15 cellular contexts compared by ENCODE assay signal in the genomic region with DNA sequence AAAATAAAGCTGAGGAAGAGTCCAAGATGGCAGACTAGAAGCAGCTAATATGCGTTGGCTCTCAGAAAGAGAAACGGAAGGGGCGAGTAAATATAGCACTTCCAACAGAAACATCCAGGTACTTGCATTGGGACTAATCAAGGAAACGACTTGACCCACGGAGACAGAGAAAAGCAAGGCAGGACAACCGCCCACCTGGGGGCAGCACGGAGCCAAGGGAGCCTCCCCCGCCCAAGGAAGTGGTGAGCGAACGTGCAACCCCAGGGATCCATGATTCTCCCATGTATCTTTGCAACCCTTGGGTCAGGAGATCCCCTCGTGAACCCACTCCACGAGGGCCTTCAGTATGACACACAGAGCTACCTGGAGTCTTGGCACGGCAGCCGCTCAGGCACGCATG. TPM values are rescaled to one million over a fixed set of nuclear protein-coding genes. Genes with fewer than 3 reads are reported as not detected.
DNase-seq lines count a peak whose midpoint lies in the region; ATAC-seq, FAIRE-seq and TF ChIP-seq lines count a peak whose summit lies in the region.
"Had no signal": no experiment of that assay in that cellular context is flagged by ENCODE, and none has a peak within 500 bp of the region (broad histone marks: within the 10 kb centered on the region; RNA-seq: fewer than 3 reads in every experiment).

No MANE protein-coding gene starts in this region.

- peak; percentile 79 for ATAC-seq in GM12878
- ATAC-seq in HG03354 (IDR thresholded peaks at IDR 0.05; ENCODE audit: poor library complexity, severe bottlenecking, unreplicated experiment): no peak

- H3K9me2 ChIP-seq in Karpas-422 (replicated peaks; ENCODE audit: insufficient read depth, low read length): no peaks in the 10 kb centered on the region

- H3K27ac Mint-ChIP-seq in type B pancreatic cell: no peak overlapping the region

- H3K36me3 Mint-ChIP-seq in type B pancreatic cell: no peaks in the 10 kb centered on the region

- TF ChIP-seq CTCF in GM12878 (IDR thresholded peaks at IDR 0.05 in 2 of 3, conservative IDR thresholded peaks at IDR 0.05 in 1 of 3; ENCODE audit: control insufficient read depth in 2 of 3, extremely low read depth in 1 of 3, insufficient read depth in 1 of 3, low read depth in 3 of 3, low read length in 3 of 3): peak; percentile 26 to 66 (median 35); a peak in 5 of 6 replicates
- peak; percentile 48 for TF ChIP-seq CTCF in type B pancreatic cell (conservative IDR thresholded peaks at IDR 0.05)

- no peak for FAIRE-seq in GM12878 (lab: Jason Lieb, UNC)
- FAIRE-seq: colon had no signal

- SMC1A ChIA-PET in GM12878 (lab: Charles Lee; ENCODE audit: uncharacterized antibody, unreplicated experiment): interaction anchor here (1.0 to 1.3 kb wide), 2 partner anchors 217 to 307 kb away, joined by 3 to 5 read pairs; no protein-coding TSS in a partner anchor

- 28% methylated on average over 15 of the region's 15 CpGs for WGBS in GM12878 (ENCODE audit: insufficient coverage, insufficient replicate concordance, low lambda C conversion rate, missing lambda C conversion rate)

- H3K9ac ChIP-seq in Karpas-422 (ENCODE audit: low read length): no peak overlapping the region
- H3K9ac ChIP-seq in GM12878 (ENCODE audit: control insufficient read depth, insufficient read depth, low read length): no peak overlapping the region

- H2AFZ ChIP-seq in Karpas-422 (ENCODE audit: low read length) (no peak overlapping the region), GM12878 (ENCODE audit: control insufficient read depth, low read depth, low read length) (no peak overlapping the region)
- H2AFZ ChIP-seq: PC-9 had no signal

- POLR2A ChIA-PET in GM12878 (lab: Charles Lee): no interaction called here

- peaks cover 8% of the 10 kb centered on the region for H3K27me3 Mint-ChIP-seq in type B pancreatic cell

- no peak for TF ChIP-seq EP300 in GM12878 (IDR thresholded peaks at IDR 0.05; ENCODE audit: borderline replicate concordance in 1 of 2, control insufficient read depth in 1 of 2, low read depth in 2 of 2, low read length in 2 of 2)

- H3K27ac ChIP-seq in Karpas-422 (ENCODE audit: low read length): no peak overlapping the region
- no peak overlapping the region for H3K27ac ChIP-seq in GM12878 (ENCODE audit: control insufficient read depth, insufficient read depth)
- H3K27ac ChIP-seq: PC-9 had no signal

- CTCF ChIA-PET in GM12878 (lab: Yijun Ruan, JAX): interaction anchor here (1.1 to 2.4 kb wide), 3 partner anchors 217 to 307 kb away, joined by 3 to 12 read pairs (median 3); no protein-coding TSS in a partner anchor

- H4K20me1 ChIP-seq in Karpas-422 (ENCODE audit: insufficient read depth, low read depth, low read length) (no peaks in the 10 kb centered on the region), GM12878 (ENCODE audit: control insufficient read depth, insufficient read depth) (no peaks in the 10 kb centered on the region)

- H3K4me3 Mint-ChIP-seq in type B pancreatic cell: no peak overlapping the region

- TF ChIP-seq RAD21 in GM12878 (IDR thresholded peaks at IDR 0.05; ENCODE audit: insufficient read depth, low read depth, low read length): peak; percentile 58

- no peaks in the 10 kb centered on the region for H3K27me3 ChIP-seq in Karpas-422 (ENCODE audit: low read length)
- H3K27me3 ChIP-seq in GM12878 (replicated peaks in 1 of 2; ENCODE audit: control insufficient read depth in 2 of 2, insufficient read depth in 2 of 2, low read length in 1 of 2): no peaks in the 10 kb centered on the region; a peak in 1 of 4 replicates

- no peaks in the 10 kb centered on the region for H3K4me1 Mint-ChIP-seq in type B pancreatic cell (ENCODE audit: unreplicated experiment)

- H3K9me3 ChIP-seq in Karpas-422 (ENCODE audit: low read length) (no peaks in the 10 kb centered on the region), GM12878 (replicated peaks; ENCODE audit: control insufficient read depth, insufficient read depth, low read length) (no peaks in the 10 kb centered on the region)

- DNase-seq in NCI-H526 (lab: John Stamatoyannopoulos, UW): peak; percentile 14 to 53
- no peak for DNase-seq in NCI-H526 treated with DMSO at 0.1 percent for 48 hours (lab: John Stamatoyannopoulos, UW)
- peak; percentile 60 for DNase-seq in Karpas-422
- no peak for DNase-seq in GM12878 (ENCODE audit: low read depth, low spot score)
- DNase-seq in type B pancreatic cell (ENCODE audit: extremely low spot score, unreplicated experiment): no peak
- DNase-seq in activated CD8-positive, alpha-beta memory T cell treated with anti-CD3 and anti-CD28 coated beads, Interleukin-2, amount 50 U/mL, for 4 hours: no peak
- no peak for DNase-seq in SKM-1 treated with dmso at 0.1 percent for 144 hours (lab: John Stamatoyannopoulos, UW; ENCODE audit: unreplicated experiment)
- DNase-seq: activated CD4-positive, CD25-positive, alpha-beta regulatory T cell; stimulated activated CD8-positive, alpha-beta memory T cell treated with anti-CD3 and anti-CD28 coated beads, Interleukin-4, amount 100 ng/mL, for 48 hours had no signal

- H3K9me3 Mint-ChIP-seq in type B pancreatic cell: no peaks in the 10 kb centered on the region

- H3K4me1 ChIP-seq in Karpas-422 (ENCODE audit: low read length): no peaks in the 10 kb centered on the region
- no peaks in the 10 kb centered on the region for H3K4me1 ChIP-seq in GM12878 (ENCODE audit: control insufficient read depth, insufficient read depth, low read length)

- no peaks in the 10 kb centered on the region for H3K36me3 ChIP-seq in Karpas-422 (ENCODE audit: insufficient read depth, low read length)
- H3K36me3 ChIP-seq in GM12878 (ENCODE audit: control insufficient read depth in 2 of 2, insufficient read depth in 2 of 2, low read length in 1 of 2): no peaks in the 10 kb centered on the region

- BruUV-seq in GM12878 (replicated peaks; lab: Mats Ljungman, UMichigan): no TSS peak

- intact Hi-C loops in GM12878 (cut with micrococcal nuclease; ENCODE audit: unreplicated experiment): loop anchor here (1.0 kb wide), 2 partner anchors 217 to 307 kb away; no protein-coding TSS in a partner anchor

- H3K4me2 ChIP-seq in Karpas-422 (ENCODE audit: low read depth, low read length, poor library complexity, severe bottlenecking) (no peak overlapping the region), GM12878 (ENCODE audit: control insufficient read depth, insufficient read depth) (no peak overlapping the region)
- H3K4me2 ChIP-seq: PC-9 had no signal

- RAD21 ChIA-PET in GM12878 (lab: Charles Lee; ENCODE audit: unreplicated experiment): no interaction called here

- TF ChIP-seq POLR2A in GM12878 (IDR thresholded peaks at IDR 0.05; ENCODE audit: low read depth, low read length): no peak

- no peaks in the 10 kb centered on the region for H3K79me2 ChIP-seq in Karpas-422 (ENCODE audit: low read length)
- no peaks in the 10 kb centered on the region for H3K79me2 ChIP-seq in GM12878 (ENCODE audit: control insufficient read depth, insufficient read depth, low read length)

- in situ Hi-C loops in GM12878 (cut with MboI): no loop called here

- H3K4me3 ChIP-seq in Karpas-422 (ENCODE audit: low read length) (no peak overlapping the region), GM12878 (no peak overlapping the region)
- H3K4me3 ChIP-seq: PC-9 had no signal

TF ChIP-seq in GM12878, 131 proteins besides CTCF, POLR2A, EP300 and RAD21 (continues in another document):
- TF ChIP-seq EZH2 (IDR thresholded peaks at IDR 0.05; ENCODE audit: borderline replicate concordance, control insufficient read depth, low read depth, low read length) (no peak), KAT2A (conservative IDR thresholded peaks at IDR 0.05; ENCODE audit: control insufficient read depth, low read depth, low read length) (no peak), TBL1XR1 (IDR thresholded peaks at IDR 0.05; ENCODE audit: low read depth, low read length) (no peak), IKZF2 (IDR thresholded peaks at IDR 0.05) (no peak), FOS (IDR thresholded peaks at IDR 0.05; ENCODE audit: borderline replicate concordance, extremely low read depth, insufficient read length) (no peak), TAF1 (IDR thresholded peaks at IDR 0.05; ENCODE audit: borderline replicate concordance, low read depth, low read length) (no peak), BHLHE40 (IDR thresholded peaks at IDR 0.05; ENCODE audit: borderline replicate concordance in 1 of 2, low read depth in 2 of 2, low read length in 1 of 2) (0 out of 4 replicates have a peak, but pooled peaks of 1 of the 2 experiments have one; percentile 16), ZNF622 (IDR thresholded peaks at IDR 0.05) (no peak)
- TF ChIP-seq, protein P1, sequence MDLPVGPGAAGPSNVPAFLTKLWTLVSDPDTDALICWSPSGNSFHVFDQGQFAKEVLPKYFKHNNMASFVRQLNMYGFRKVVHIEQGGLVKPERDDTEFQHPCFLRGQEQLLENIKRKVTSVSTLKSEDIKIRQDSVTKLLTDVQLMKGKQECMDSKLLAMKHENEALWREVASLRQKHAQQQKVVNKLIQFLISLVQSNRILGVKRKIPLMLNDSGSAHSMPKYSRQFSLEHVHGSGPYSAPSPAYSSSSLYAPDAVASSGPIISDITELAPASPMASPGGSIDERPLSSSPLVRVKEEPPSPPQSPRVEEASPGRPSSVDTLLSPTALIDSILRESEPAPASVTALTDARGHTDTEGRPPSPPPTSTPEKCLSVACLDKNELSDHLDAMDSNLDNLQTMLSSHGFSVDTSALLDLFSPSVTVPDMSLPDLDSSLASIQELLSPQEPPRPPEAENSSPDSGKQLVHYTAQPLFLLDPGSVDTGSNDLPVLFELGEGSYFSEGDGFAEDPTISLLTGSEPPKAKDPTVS (IDR thresholded peaks at IDR 0.05; ENCODE audit: low read depth, low read length): no peak

RNA-seq across cellular contexts. Expression of a gene that starts 45.4 kb away (rescaled TPM):
- total RNA-seq in Karpas-422 (2014; rRNA removed; shearing (Covaris generic); ENCODE audit: low replicate concordance): 0.51 TPM in 1 of 2 replicates, not detected in the other
- total RNA-seq in GM12878 (2013; cell fraction: nucleolus; rRNA removed): 5.0 and 5.7 TPM in 2 replicates
- total RNA-seq in GM12878 (2014; rRNA removed) (0.22 and 0.28 TPM in 2 replicates), GM12878 (2014; rRNA removed; fragmentation: Illumina TruSeq; extraction: Trizol) (0.13 and 0.14 TPM in 2 replicates), GM12878 (2021) (0.21 and 0.49 TPM in 2 replicates), type B pancreatic cell (ENCODE audit: low replicate concordance) (0.46 and 0.79 TPM in 2 replicates)
- 0.22 TPM for polyA plus RNA-seq in GM12878 (2011; ENCODE audit: low read depth)
- polyA plus RNA-seq in GM12878 (2011; rRNA removed) (0.03 TPM in 1 of 2 replicates, not detected in the other), GM12878 (2014; fragmentation: Illumina TruSeq; extraction: Trizol) (0.10 and 0.15 TPM in 2 replicates), GM12878 (2014; fragmentation: Nextera tagmentation; extraction: Ambion mirVana) (under 1 TPM in 1 of 2 experiments, not detected in 1; 0.04 TPM), GM12878 (2014; rRNA removed) (0.09 and 0.32 TPM in 2 replicates), GM12878 (2016; fragmentation: Nextera tagmentation; extraction: Ambion mirVana) (under 1 TPM; 0.08 to 0.19 TPM)
- 0.01 and 0.03 TPM in 2 replicates for polyA plus RNA-seq in GM12878 (2011; cell fraction: cytosol; rRNA removed)
- 0.07 and 0.09 TPM in 2 replicates for polyA plus RNA-seq in GM12878 (2011; cell fraction: nucleus; rRNA removed)
- 0.24 and 0.44 TPM in 2 replicates for polyA plus RNA-seq in GM12878 (2012)
- 0.05 and 0.07 TPM in 2 replicates for polyA minus RNA-seq in GM12878 (2011; rRNA and poly(A)+ RNA removed)
- polyA minus RNA-seq in GM12878 (2011; cell fraction: cytosol; rRNA and poly(A)+ RNA removed): not detected in 2 replicates
- 0.24 and 0.29 TPM in 2 replicates for polyA minus RNA-seq in GM12878 (2011; cell fraction: nucleus; rRNA and poly(A)+ RNA removed)
- total RNA-seq: glomerular endothelial cell, LHCN-M2, PC-9 had no signal
- polyA plus RNA-seq: AG04450 had no signal

Comparison
In these comparisons a context has a peak if more than half of its experiments do, and no peak if none do; other contexts are left out.
1. DNase-seq: peak in NCI-H526 (2 of 2) and Karpas-422 (single experiment); none in NCI-H526 treated with DMSO at 0.1 percent for 48 hours (single experiment), GM12878 (single experiment), type B pancreatic cell (single experiment), activated CD8-positive, alpha-beta memory T cell treated with anti-CD3 and anti-CD28 coated beads, Interleukin-2, amount 50 U/mL, for 4 hours (single experiment) and SKM-1 treated with dmso at 0.1 percent for 144 hours (single experiment).